Comparison of ENCODE assay signal across 9 cellular contexts in genomic region chr11:73307323-73308002, GRCh38. TPM values are rescaled to one million over a fixed set of nuclear protein-coding genes. Genes with fewer than 3 reads are reported as not detected.
A peak's percentile ranks its signal among the peaks of the same experiment; 100 is the strongest.
DNase-seq lines count a peak whose midpoint lies in the region; ATAC-seq, FAIRE-seq and TF ChIP-seq lines count a peak whose summit lies in the region.
"Had no signal": no experiment of that assay in that cellular context is flagged by ENCODE, and none has a peak within 500 bp of the region (broad histone marks: within the 10 kb centered on the region; RNA-seq: fewer than 3 reads in every experiment).

No MANE protein-coding gene starts in this region.

- H3K9me3 Mint-ChIP-seq in activated CD4-positive, alpha-beta T cell treated with anti-CD3 and anti-CD28 coated beads, Interleukin-2, amount 10 ng/mL, durations not matched to agents 7 days and 5 days: no peaks in the 10 kb centered on the region
- no peaks in the 10 kb centered on the region for H3K9me3 Mint-ChIP-seq in dendritic cell treated with granulocyte-macrophage colony-stimulating factor and Interleukin-4, amounts not matched to agents 40 ng/mL and 50 ng/mL, for 4 days

- in situ Hi-C loops in HepG2 (cut with HindIII; ENCODE audit: extremely low pct_ligation_motif_present, low pct_unique_long_range_greater_than_20kb): loop anchor here (5.0 kb wide), 1 partner anchor 35 kb away; no protein-coding TSS in a partner anchor

- POLR2A ChIA-PET in activated CD4-positive, alpha-beta T cell treated with anti-CD3 and anti-CD28 coated beads, Interleukin-2, amount 10 ng/mL, durations not matched to agents 7 days and 5 days (lab: Charles Lee): no interaction called here
- POLR2A ChIA-PET in HepG2 (lab: Yijun Ruan, JAX): interaction anchor here (0.6 to 6.2 kb wide), 19 partner anchors 9 to 1265 kb away, joined by 3 to 205 read pairs (median 5); partner anchors contain the start of gene P2RY6

- H3K27me3 ChIP-seq in HepG2 (ENCODE audit: control insufficient read depth in 1 of 2, insufficient read depth in 2 of 2, low read length in 2 of 2): peaks cover 0 to 4% of the 10 kb centered on the region in 2 experiments; a peak in 2 of 5 replicates

- H3K27ac ChIP-seq in HepG2 (ENCODE audit: extremely low read length, insufficient read depth, low read length): peak overlapping the region; percentile 99

- H3K79me2 ChIP-seq in HepG2 (ENCODE audit: insufficient read depth, low read length): peaks cover 30% of the 10 kb centered on the region

- BruUV-seq in HepG2 (replicated peaks; lab: Mats Ljungman, UMichigan): no TSS peak

- TF ChIP-seq CTCF in AG09319 (IDR thresholded peaks at IDR 0.05; ENCODE audit: low read depth, low read length) (peak; percentile 81), HepG2 (CRISPR knock-in tag; IDR thresholded peaks at IDR 0.05) (peak; percentile 96)

- H3K4me3 ChIP-seq in HepG2 (replicated peaks in 1 of 3; ENCODE audit: insufficient read depth in 1 of 3, low read depth in 2 of 3, low read length in 3 of 3): peak overlapping the region; percentile 82 to 86 (median 85)

- peak in 1 of 2 experiments; percentile 30; a peak in 1 of 4 replicates for TF ChIP-seq EP300 in HepG2 (IDR thresholded peaks at IDR 0.05; ENCODE audit: low read depth in 2 of 2, low read length in 2 of 2)
- TF ChIP-seq EP300 in HepG2 (CRISPR knock-in tag; IDR thresholded peaks at IDR 0.05; ENCODE audit: borderline replicate concordance): no peak

- under 1% methylated on average over 27 of the region's 56 CpGs for WGBS in HepG2 (ENCODE audit: low lambda C conversion rate)

- CTCF ChIA-PET in activated CD4-positive, alpha-beta T cell treated with anti-CD3 and anti-CD28 coated beads, Interleukin-2, amount 10 ng/mL, durations not matched to agents 7 days and 5 days (lab: Charles Lee): interaction anchor here (0.6 to 2.2 kb wide), 16 partner anchors 10 to 103 kb away, joined by 3 to 11 read pairs (median 4); no protein-coding TSS in a partner anchor
- CTCF ChIA-PET in HepG2 (lab: Yijun Ruan, JAX; ENCODE audit: low intra/inter-chr PET ratio, low total read pairs): interaction anchor here (0.7 to 2.9 kb wide), 9 partner anchors 16 to 86 kb away, joined by 3 to 90 read pairs (median 3); no protein-coding TSS in a partner anchor

- intact Hi-C loops in dendritic cell treated with granulocyte-macrophage colony-stimulating factor and Interleukin-4, amounts not matched to agents 40 ng/mL and 50 ng/mL, for 4 days (cut with micrococcal nuclease): loop anchor here (1.0 to 5.0 kb wide), 2 partner anchors 28 to 80 kb away; no protein-coding TSS in a partner anchor
- intact Hi-C loops in HepG2 (cut with micrococcal nuclease; ENCODE audit: unreplicated experiment): loop anchor here (1.0 kb wide), 3 partner anchors 24 to 86 kb away; no protein-coding TSS in a partner anchor

- TF ChIP-seq POLR2A in HepG2 (IDR thresholded peaks at IDR 0.05; ENCODE audit: insufficient read depth in 1 of 2, low read depth in 2 of 2, low read length in 2 of 2): peak in 1 of 2 experiments; percentile 91; a peak in 2 of 4 replicates

- no peak overlapping the region for H3K27ac Mint-ChIP-seq in activated CD4-positive, alpha-beta T cell treated with anti-CD3 and anti-CD28 coated beads, Interleukin-2, amount 10 ng/mL, durations not matched to agents 7 days and 5 days
- peak overlapping the region; percentile 58 for H3K27ac Mint-ChIP-seq in dendritic cell treated with granulocyte-macrophage colony-stimulating factor and Interleukin-4, amounts not matched to agents 40 ng/mL and 50 ng/mL, for 4 days

- ATAC-seq in GM19043 (IDR thresholded peaks at IDR 0.05; ENCODE audit: low read depth, unreplicated experiment) (peak; percentile 49), HG03439 (IDR thresholded peaks at IDR 0.05; ENCODE audit: unreplicated experiment) (peak; percentile 58), HepG2 (peak; percentile 70)

- peaks cover under 1% of the 10 kb centered on the region; the same call in 1 of the 2 replicates for H4K20me1 ChIP-seq in HepG2 (ENCODE audit: insufficient read depth, low read length)

- no peaks in the 10 kb centered on the region; a peak in 1 of 5 replicates for H3K36me3 ChIP-seq in HepG2 (replicated peaks in 1 of 2; ENCODE audit: control insufficient read depth in 1 of 2, insufficient read depth in 2 of 2, low read length in 2 of 2)

- H3K4me1 ChIP-seq in HepG2 (ENCODE audit: insufficient read depth, low read length): peaks cover 44% of the 10 kb centered on the region

- TF ChIP-seq RAD21 in HepG2 (CRISPR knock-in tag; IDR thresholded peaks at IDR 0.05): peak; percentile 95

- DNase-seq in AG09319 (ENCODE audit: extremely low read depth, low read depth): peak; percentile 98
- DNase-seq in NCI-H524 (lab: John Stamatoyannopoulos, UW): peak; percentile 97
- peak; percentile 90 for DNase-seq in activated CD4-positive, alpha-beta T cell treated with anti-CD3 and anti-CD28 coated beads, Interleukin-2, amount 10 ng/mL, durations not matched to agents 7 days and 5 days
- DNase-seq in HepG2 (ENCODE audit: low spot score): peak; percentile 95
- peak; percentile 95 for DNase-seq in stimulated activated CD4-positive, alpha-beta T cell treated with anti-CD3 and anti-CD28 coated beads, Interleukin-2, amount 100 ng/mL, for 48 hours

- H3K4me3 Mint-ChIP-seq in activated CD4-positive, alpha-beta T cell treated with anti-CD3 and anti-CD28 coated beads, Interleukin-2, amount 10 ng/mL, durations not matched to agents 7 days and 5 days: peak overlapping the region; percentile 81
- H3K4me3 Mint-ChIP-seq in dendritic cell treated with granulocyte-macrophage colony-stimulating factor and Interleukin-4, amounts not matched to agents 40 ng/mL and 50 ng/mL, for 4 days: peak overlapping the region; percentile 87

- H3K4me1 Mint-ChIP-seq in activated CD4-positive, alpha-beta T cell treated with anti-CD3 and anti-CD28 coated beads, Interleukin-2, amount 10 ng/mL, durations not matched to agents 7 days and 5 days: peaks cover 6% of the 10 kb centered on the region
- H3K4me1 Mint-ChIP-seq in dendritic cell treated with granulocyte-macrophage colony-stimulating factor and Interleukin-4, amounts not matched to agents 40 ng/mL and 50 ng/mL, for 4 days (ENCODE audit: low read depth): peaks cover 29% of the 10 kb centered on the region

- H3K27me3 Mint-ChIP-seq in activated CD4-positive, alpha-beta T cell treated with anti-CD3 and anti-CD28 coated beads, Interleukin-2, amount 10 ng/mL, durations not matched to agents 7 days and 5 days: peaks cover 41% of the 10 kb centered on the region
- peaks cover 28% of the 10 kb centered on the region for H3K27me3 Mint-ChIP-seq in dendritic cell treated with granulocyte-macrophage colony-stimulating factor and Interleukin-4, amounts not matched to agents 40 ng/mL and 50 ng/mL, for 4 days

- peak overlapping the region; percentile 93 for H3K9ac ChIP-seq in HepG2 (ENCODE audit: insufficient read depth, low read depth, low read length)

- no peaks in the 10 kb centered on the region for H3K36me3 Mint-ChIP-seq in activated CD4-positive, alpha-beta T cell treated with anti-CD3 and anti-CD28 coated beads, Interleukin-2, amount 10 ng/mL, durations not matched to agents 7 days and 5 days (ENCODE audit: low read depth)
- H3K36me3 Mint-ChIP-seq in dendritic cell treated with granulocyte-macrophage colony-stimulating factor and Interleukin-4, amounts not matched to agents 40 ng/mL and 50 ng/mL, for 4 days (ENCODE audit: low read depth): peaks cover 6% of the 10 kb centered on the region

- peak overlapping the region; percentile 96 for H3K4me2 ChIP-seq in HepG2 (ENCODE audit: low read depth, low read length)

- H3K9me3 ChIP-seq in HepG2 (ENCODE audit: low read length): no peaks in the 10 kb centered on the region

- H2AFZ ChIP-seq in HepG2 (ENCODE audit: low read length): peak overlapping the region; percentile 58

- peak; percentile 81 for FAIRE-seq in HepG2 (lab: Jason Lieb, UNC)

RNA-seq across cellular contexts. Expression of gene ARHGEF17, which starts 0.6 kb away (rescaled TPM):
- total RNA-seq in activated CD4-positive, alpha-beta T cell treated with anti-CD3 and anti-CD28 coated beads, Interleukin-2, amount 10 ng/mL, durations not matched to agents 7 days and 5 days: not detected
- total RNA-seq in HepG2 (2016; rRNA removed; fragmentation: Illumina TruSeq; extraction: Trizol): 5.7 and 10.7 TPM in 2 replicates
- 4.6 and 5.1 TPM in 2 replicates for total RNA-seq in HepG2 (2016; cell fraction: cytosol; rRNA removed; fragmentation: Illumina TruSeq; extraction: Trizol; ENCODE audit: low read depth)
- total RNA-seq in HepG2 (2016; cell fraction: insoluble cytoplasmic fraction; rRNA removed; fragmentation: Illumina TruSeq; extraction: Trizol): 3.7 and 12.1 TPM in 2 replicates
- total RNA-seq in HepG2 (2016; cell fraction: membrane; rRNA removed; fragmentation: Illumina TruSeq; extraction: Trizol): 3.3 and 3.8 TPM in 2 replicates
- 20.3 and 20.6 TPM in 2 replicates for total RNA-seq in HepG2 (2016; cell fraction: nucleus; rRNA removed; fragmentation: Illumina TruSeq; extraction: Trizol)
- 28.8 and 37.7 TPM in 2 replicates for polyA plus RNA-seq in HepG2 (2011; rRNA removed)
- polyA plus RNA-seq in HepG2 (2011; cell fraction: cytosol; rRNA removed): 7.4 and 13.6 TPM in 2 replicates
- polyA plus RNA-seq in HepG2 (2011; cell fraction: nucleus; rRNA removed): 250 and 318 TPM in 2 replicates
- polyA plus RNA-seq in HepG2 (2012): 17.9 and 20.3 TPM in 2 replicates
- 0.35 and 0.64 TPM in 2 replicates for polyA plus RNA-seq in HepG2 (2016; cell fraction: cytosol; fragmentation: Illumina TruSeq; extraction: Trizol; ENCODE audit: low read depth)
- polyA plus RNA-seq in HepG2 (2016; cell fraction: insoluble cytoplasmic fraction; fragmentation: Illumina TruSeq; extraction: Trizol; ENCODE audit: low read depth): 5.4 and 7.1 TPM in 2 replicates
- 0.76 and 0.94 TPM in 2 replicates for polyA plus RNA-seq in HepG2 (2016; cell fraction: membrane; fragmentation: Illumina TruSeq; extraction: Trizol; ENCODE audit: low read depth)
- 83.1 and 89.4 TPM in 2 replicates for polyA plus RNA-seq in HepG2 (2016; cell fraction: nucleus; fragmentation: Illumina TruSeq; extraction: Trizol; ENCODE audit: insufficient read depth, low read depth)
- polyA minus RNA-seq in HepG2 (2011; rRNA and poly(A)+ RNA removed; ENCODE audit: low replicate concordance): 41.7 and 126 TPM in 2 replicates
- 13.5 and 20.6 TPM in 2 replicates for polyA minus RNA-seq in HepG2 (2011; cell fraction: cytosol; rRNA and poly(A)+ RNA removed)
- polyA minus RNA-seq in HepG2 (2011; cell fraction: nucleus; rRNA and poly(A)+ RNA removed): 85.9 and 99.9 TPM in 2 replicates

RNA-seq across cellular contexts. Expression of gene P2RY6, which starts 35.3 kb away (rescaled TPM):
- not detected for total RNA-seq in activated CD4-positive, alpha-beta T cell treated with anti-CD3 and anti-CD28 coated beads, Interleukin-2, amount 10 ng/mL, durations not matched to agents 7 days and 5 days
- total RNA-seq in HepG2 (2016; rRNA removed; fragmentation: Illumina TruSeq; extraction: Trizol): 0.11 and 0.29 TPM in 2 replicates
- total RNA-seq in HepG2 (2016; cell fraction: cytosol; rRNA removed; fragmentation: Illumina TruSeq; extraction: Trizol; ENCODE audit: low read depth): 0.10 TPM in 1 of 2 replicates, not detected in the other
- 0.13 and 0.27 TPM in 2 replicates for total RNA-seq in HepG2 (2016; cell fraction: insoluble cytoplasmic fraction; rRNA removed; fragmentation: Illumina TruSeq; extraction: Trizol)
- total RNA-seq in HepG2 (2016; cell fraction: membrane; rRNA removed; fragmentation: Illumina TruSeq; extraction: Trizol): not detected in 2 replicates
- not detected in 2 replicates for total RNA-seq in HepG2 (2016; cell fraction: nucleus; rRNA removed; fragmentation: Illumina TruSeq; extraction: Trizol)
- polyA plus RNA-seq in HepG2 (2011; rRNA removed): 0.09 and 0.29 TPM in 2 replicates
- 0.10 and 0.12 TPM in 2 replicates for polyA plus RNA-seq in HepG2 (2011; cell fraction: cytosol; rRNA removed)
- 0.05 and 0.35 TPM in 2 replicates for polyA plus RNA-seq in HepG2 (2011; cell fraction: nucleus; rRNA removed)
- 0.24 TPM in 1 of 2 replicates, not detected in the other for polyA plus RNA-seq in HepG2 (2012)
- polyA plus RNA-seq in HepG2 (2016; cell fraction: cytosol; fragmentation: Illumina TruSeq; extraction: Trizol; ENCODE audit: low read depth): 0.05 and 0.06 TPM in 2 replicates
- 0.10 and 0.20 TPM in 2 replicates for polyA plus RNA-seq in HepG2 (2016; cell fraction: insoluble cytoplasmic fraction; fragmentation: Illumina TruSeq; extraction: Trizol; ENCODE audit: low read depth)
- polyA plus RNA-seq in HepG2 (2016; cell fraction: membrane; fragmentation: Illumina TruSeq; extraction: Trizol; ENCODE audit: low read depth): 0.10 and 0.17 TPM in 2 replicates
- polyA plus RNA-seq in HepG2 (2016; cell fraction: nucleus; fragmentation: Illumina TruSeq; extraction: Trizol; ENCODE audit: insufficient read depth, low read depth): 0.36 and 0.41 TPM in 2 replicates
- polyA minus RNA-seq in HepG2 (2011; rRNA and poly(A)+ RNA removed; ENCODE audit: low replicate concordance): 0.40 and 1.7 TPM in 2 replicates
- polyA minus RNA-seq in HepG2 (2011; cell fraction: cytosol; rRNA and poly(A)+ RNA removed): not detected in 2 replicates
- 0.12 and 0.26 TPM in 2 replicates for polyA minus RNA-seq in HepG2 (2011; cell fraction: nucleus; rRNA and poly(A)+ RNA removed)
- total RNA-seq: T-helper 2 cell treated with Interferon-gamma antibody and Interleukin-4, amounts not matched to agents 100 ng/mL and 5 ng/mL, for 36 hours had no signal

Comparison
In these comparisons a context has a peak if more than half of its experiments do, and no peak if none do; other contexts are left out.
1. Peak in every context shown above with its lines: DNase-seq, ATAC-seq, H3K4me3 ChIP-seq and H3K27ac ChIP-seq.
2. RNA of gene ARHGEF17, which starts 0.6 kb away (total RNA-seq): 3.3 to 20.6 TPM in HepG2; not detected in activated CD4-positive, alpha-beta T cell treated with anti-CD3 and anti-CD28 coated beads, Interleukin-2, amount 10 ng/mL, durations not matched to agents 7 days and 5 days; every median in the first group is over 4 times any median in the second.